In the genomic region with DNA sequence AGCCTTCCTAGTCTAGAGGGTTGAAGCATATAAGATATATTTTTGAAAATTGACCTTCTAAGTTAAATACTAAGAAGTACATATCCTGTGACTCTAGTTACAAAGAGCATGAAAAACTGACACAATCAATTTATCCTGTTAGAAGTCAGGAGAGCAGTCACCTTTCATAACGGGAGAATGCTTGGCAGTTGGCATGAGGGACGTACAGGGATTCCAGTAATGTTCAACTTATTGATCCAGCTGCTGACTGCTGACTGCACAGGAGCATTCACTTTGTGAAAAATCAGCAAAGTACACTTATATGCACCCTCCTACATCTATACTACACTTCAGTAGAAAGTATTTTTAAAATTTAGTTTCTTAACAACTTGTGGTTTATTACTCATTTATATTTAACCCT, we compare ENCODE assay signal across 22 cellular contexts. TPM values are rescaled to one million over a fixed set of nuclear protein-coding genes. Genes with fewer than 3 reads are reported as not detected.
"Had no signal": no experiment of that assay in that cellular context is flagged by ENCODE, and none has a peak within 500 bp of the region (broad histone marks: within the 10 kb centered on the region; RNA-seq: fewer than 3 reads in every experiment).

No MANE protein-coding gene starts in this region.

- H3K27me3 ChIP-seq: esophagus muscularis mucosa, foreskin keratinocyte, gastroesophageal sphincter, hepatocyte had no signal

- H2AFZ ChIP-seq: hepatocyte had no signal

- DNase-seq: colonic mucosa; cortex of kidney; effector CD8-positive, alpha-beta T cell; effector memory CD8-positive, alpha-beta T cell; endodermal cell; heart left ventricle; hypothalamus; islet precursor cell; kidney; left colon; left lung; left ventricle myocardium superior; lower lobe of right lung; mucosa of descending colon; naive B cell had no signal

- ATAC-seq: effector memory CD8-positive, alpha-beta T cell; heart left ventricle; left colon; left lung; left ventricle myocardium superior; lower lobe of right lung; mucosa of descending colon had no signal

- H3K4me3 ChIP-seq: colonic mucosa, esophagus muscularis mucosa, gastroesophageal sphincter, heart left ventricle, hepatocyte, left lung, lower lobe of right lung, mucosa of descending colon had no signal

- H3K27ac ChIP-seq: colonic mucosa, esophagus muscularis mucosa, gastroesophageal sphincter, heart left ventricle, hepatocyte, left lung, lower lobe of right lung had no signal

- H3K4me2 ChIP-seq: hepatocyte had no signal

- H3K9me3 ChIP-seq: colonic mucosa, esophagus muscularis mucosa, gastroesophageal sphincter, heart left ventricle, left lung, lower lobe of right lung, mucosa of descending colon had no signal

- FAIRE-seq: endometrium, frontal cortex, kidney had no signal

- H3K36me3 ChIP-seq: colonic mucosa, esophagus muscularis mucosa, gastroesophageal sphincter, heart left ventricle, left lung, lower lobe of right lung had no signal

- H3K4me1 ChIP-seq: colonic mucosa had no signal

- H3K79me2 ChIP-seq: hepatocyte had no signal

RNA-seq across cellular contexts. Expression of a gene that starts 4.2 kb away (rescaled TPM):
- total RNA-seq: myocyte had no signal
